In genomic region chr1:63603810-63604209, GRCh38 we compare ENCODE assay signal across 10 cellular contexts. TPM values are rescaled to one million over a fixed set of nuclear protein-coding genes. Genes with fewer than 3 reads are reported as not detected.
DNase-seq lines count a peak whose midpoint lies in the region; ATAC-seq and TF ChIP-seq lines count a peak whose summit lies in the region.
"Had no signal": no experiment of that assay in that cellular context is flagged by ENCODE, and none has a peak within 500 bp of the region (broad histone marks: within the 10 kb centered on the region; RNA-seq: fewer than 3 reads in every experiment).

No MANE protein-coding gene starts in this region.

- H3K27me3 ChIP-seq in CD4-positive, alpha-beta T cell (ENCODE audit: control insufficient read depth, insufficient read depth, low read length), result no peaks in the 10 kb centered on the region

- no peak overlapping the region for H3K27ac Mint-ChIP-seq in CD4-positive, alpha-beta T cell
- H3K27ac Mint-ChIP-seq in activated naive CD8-positive, alpha-beta T cell treated with anti-CD3 and anti-CD28 coated beads for 36 hours, result no peak overlapping the region

- POLR2A ChIA-PET in CD4-positive, alpha-beta T cell (lab: Charles Lee), result no interaction called here

- ATAC-seq in CD4-positive, alpha-beta T cell (ENCODE audit: poor library complexity), result no peak
- ATAC-seq: A549, HepG2 had no signal

- no peak overlapping the region for H3K4me3 Mint-ChIP-seq in CD4-positive, alpha-beta T cell
- no peak overlapping the region for H3K4me3 Mint-ChIP-seq in activated naive CD8-positive, alpha-beta T cell treated with anti-CD3 and anti-CD28 coated beads for 36 hours
- H3K4me3 Mint-ChIP-seq: CD14-positive monocyte had no signal

- intact Hi-C loops in CD4-positive, alpha-beta T cell (cut with DNase I, micrococcal nuclease), result no loop called here

- DNase-seq in HCEC 1CT, result peak; percentile 7
- peak; percentile 12 for DNase-seq in epithelial cell of esophagus (ENCODE audit: low read depth)
- peak; percentile 41 for DNase-seq in iris pigment epithelial cell (ENCODE audit: low read depth)
- no peak for DNase-seq in SHP77 (lab: John Stamatoyannopoulos, UW)
- no peak for DNase-seq in CD4-positive, alpha-beta T cell
- no peak for DNase-seq in activated naive CD8-positive, alpha-beta T cell treated with anti-CD3 and anti-CD28 coated beads for 36 hours
- DNase-seq: DMS53 had no signal

- H3K27ac ChIP-seq in CD4-positive, alpha-beta T cell (ENCODE audit: low read depth, low read length), result no peak overlapping the region
- H3K27ac ChIP-seq: A549 had no signal

- CTCF ChIA-PET in CD4-positive, alpha-beta T cell (lab: Charles Lee), result no interaction called here

- H3K27me3 Mint-ChIP-seq in CD4-positive, alpha-beta T cell, result no peaks in the 10 kb centered on the region
- no peaks in the 10 kb centered on the region for H3K27me3 Mint-ChIP-seq in activated naive CD8-positive, alpha-beta T cell treated with anti-CD3 and anti-CD28 coated beads for 36 hours

- H3K4me3 ChIP-seq in epithelial cell of esophagus (ENCODE audit: low read length), result no peak overlapping the region
- H3K4me3 ChIP-seq: A549 had no signal

- H3K9me3 Mint-ChIP-seq in CD4-positive, alpha-beta T cell, result no peaks in the 10 kb centered on the region
- no peaks in the 10 kb centered on the region for H3K9me3 Mint-ChIP-seq in activated naive CD8-positive, alpha-beta T cell treated with anti-CD3 and anti-CD28 coated beads for 36 hours
- H3K9me3 Mint-ChIP-seq: CD14-positive monocyte had no signal

- peaks cover 11% of the 10 kb centered on the region for H3K4me1 Mint-ChIP-seq in CD4-positive, alpha-beta T cell (ENCODE audit: low read depth)
- peaks cover 2% of the 10 kb centered on the region for H3K4me1 Mint-ChIP-seq in activated naive CD8-positive, alpha-beta T cell treated with anti-CD3 and anti-CD28 coated beads for 36 hours

- H3K36me3 Mint-ChIP-seq in CD4-positive, alpha-beta T cell (ENCODE audit: low read depth), result no peaks in the 10 kb centered on the region
- peaks cover 8% of the 10 kb centered on the region for H3K36me3 Mint-ChIP-seq in activated naive CD8-positive, alpha-beta T cell treated with anti-CD3 and anti-CD28 coated beads for 36 hours

- no peaks in the 10 kb centered on the region for H3K9me3 ChIP-seq in CD4-positive, alpha-beta T cell (ENCODE audit: control insufficient read depth, low read length)
- H3K9me3 ChIP-seq: A549 had no signal

- TF ChIP-seq CTCF in epithelial cell of esophagus (IDR thresholded peaks at IDR 0.05; ENCODE audit: insufficient read depth, low read depth, low read length, missing control alignments), result no peak
- TF ChIP-seq CTCF in CD4-positive, alpha-beta T cell (IDR thresholded peaks at IDR 0.05), result no peak

RNA-seq across cellular contexts. Expression of gene PGM1, which starts 10.6 kb away (rescaled TPM):
- total RNA-seq in CD4-positive, alpha-beta T cell, result 1 to 10 TPM; 5.4 to 5.6 TPM
- total RNA-seq in activated naive CD8-positive, alpha-beta T cell treated with anti-CD3 and anti-CD28 coated beads for 36 hours, result 10 to 100 TPM; 45.3 to 46.1 TPM

Comparison
In these comparisons a context has a peak if more than half of its experiments do, and no peak if none do; other contexts are left out.
1. DNase-seq: peak in HCEC 1CT (single experiment), epithelial cell of esophagus (single experiment) and iris pigment epithelial cell (single experiment); none in SHP77 (0 of 2), CD4-positive, alpha-beta T cell (0 of 10) and activated naive CD8-positive, alpha-beta T cell treated with anti-CD3 and anti-CD28 coated beads for 36 hours (single experiment).
2. RNA of gene PGM1, which starts 10.6 kb away (total RNA-seq): 45.3 to 46.1 TPM in activated naive CD8-positive, alpha-beta T cell treated with anti-CD3 and anti-CD28 coated beads for 36 hours; 5.4 to 5.6 TPM in CD4-positive, alpha-beta T cell; every median in the first group is over 4 times any median in the second.